In the genomic region with DNA sequence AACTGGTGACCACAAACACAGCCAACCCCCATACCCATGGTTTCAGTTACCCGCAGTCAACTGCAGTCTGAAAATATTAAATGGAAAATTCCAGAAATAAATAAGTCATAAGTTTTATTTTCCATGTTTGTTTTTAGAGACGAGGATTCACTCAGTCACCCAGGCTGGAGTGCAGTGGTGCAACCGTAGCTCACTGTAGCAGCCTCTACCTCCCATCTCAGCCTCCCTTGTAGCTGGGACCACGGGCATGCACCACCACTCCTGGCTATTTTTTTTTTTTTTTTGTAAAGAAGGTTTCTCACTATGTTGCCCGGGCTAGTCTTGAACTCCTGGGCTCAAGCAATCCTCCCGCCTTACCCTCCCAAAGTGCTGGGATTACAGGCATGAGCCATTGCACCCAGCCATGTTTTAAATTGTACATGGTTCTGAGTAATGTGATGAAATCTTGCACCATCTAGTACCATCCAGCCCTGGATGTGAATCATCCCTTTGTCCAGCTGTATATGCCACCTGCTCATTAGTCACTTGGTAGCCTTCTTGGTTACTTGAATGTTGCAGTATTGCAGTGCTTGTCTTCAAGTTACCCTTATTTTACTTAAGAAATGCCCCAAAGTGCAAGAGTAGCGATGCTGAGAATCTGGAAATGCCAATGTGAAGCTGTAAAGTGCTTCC, we compare ENCODE assay signal across 11 cellular contexts.
DNase-seq lines count a peak whose midpoint lies in the region; ATAC-seq and TF ChIP-seq lines count a peak whose summit lies in the region.
"Had no signal": no experiment of that assay in that cellular context is flagged by ENCODE, and none has a peak within 500 bp of the region (broad histone marks: within the 10 kb centered on the region; RNA-seq: fewer than 3 reads in every experiment).

No MANE protein-coding gene starts in this region.

- H3K36me3 Mint-ChIP-seq in activated naive CD8-positive, alpha-beta T cell treated with anti-CD3 and anti-CD28 coated beads, Interleukin-2, amount 50 U/mL, for 24 hours (ENCODE audit: low read depth), result peaks cover 60% of the 10 kb centered on the region

- H3K4me1 Mint-ChIP-seq in activated naive CD8-positive, alpha-beta T cell treated with anti-CD3 and anti-CD28 coated beads, Interleukin-2, amount 50 U/mL, for 24 hours, result peaks cover 46% of the 10 kb centered on the region

- no peak overlapping the region for H3K4me3 Mint-ChIP-seq in activated naive CD8-positive, alpha-beta T cell treated with anti-CD3 and anti-CD28 coated beads, Interleukin-2, amount 50 U/mL, for 24 hours

- ATAC-seq in activated naive CD8-positive, alpha-beta T cell treated with anti-CD3 and anti-CD28 coated beads, Interleukin-2, amount 50 U/mL, for 24 hours, result peak; percentile 96
- no peak for ATAC-seq in HG02840 (IDR thresholded peaks at IDR 0.05; ENCODE audit: low FRiP score, unreplicated experiment)
- no peak for ATAC-seq in HG03571 (IDR thresholded peaks at IDR 0.05; ENCODE audit: unreplicated experiment)
- ATAC-seq: pancreas had no signal

- no peak for TF ChIP-seq CTCF in AG09319 (IDR thresholded peaks at IDR 0.05; ENCODE audit: low read depth, low read length)
- TF ChIP-seq CTCF in HFF-Myc (IDR thresholded peaks at IDR 0.05; ENCODE audit: low read depth, low read length, missing control alignments), result no peak

- DNase-seq in AG09319 (ENCODE audit: extremely low read depth, low read depth) (peak; percentile 32), HFF-Myc (ENCODE audit: extremely low read depth, low read depth) (peak; percentile 17), kidney tubule cell (ENCODE audit: low spot score) (peak; percentile 92), cerebellar nuclear complex (lab: John Stamatoyannopoulos, UW) (no peak), D341Med (ENCODE audit: low spot score) (no peak)
- DNase-seq in activated naive CD8-positive, alpha-beta T cell treated with anti-CD3 and anti-CD28 coated beads, Interleukin-2, amount 50 U/mL, for 24 hours, result no peak
- DNase-seq: pancreas had no signal

- H3K27me3 Mint-ChIP-seq in activated naive CD8-positive, alpha-beta T cell treated with anti-CD3 and anti-CD28 coated beads, Interleukin-2, amount 50 U/mL, for 24 hours, result no peaks in the 10 kb centered on the region

- H3K27ac Mint-ChIP-seq in activated naive CD8-positive, alpha-beta T cell treated with anti-CD3 and anti-CD28 coated beads, Interleukin-2, amount 50 U/mL, for 24 hours, result peak overlapping the region; percentile 88

- peaks cover 17% of the 10 kb centered on the region for H3K9me3 Mint-ChIP-seq in activated naive CD8-positive, alpha-beta T cell treated with anti-CD3 and anti-CD28 coated beads, Interleukin-2, amount 50 U/mL, for 24 hours

- no peak overlapping the region for H3K4me3 ChIP-seq in HFF-Myc (replicated peaks; ENCODE audit: low read depth, low read length)
- H3K4me3 ChIP-seq: adrenal gland, hepatocyte, pancreas had no signal

Comparison
In these comparisons a context has a peak if more than half of its experiments do, and no peak if none do; other contexts are left out.
1. DNase-seq: peak in AG09319 (single experiment), HFF-Myc (single experiment) and kidney tubule cell (single experiment); none in activated naive CD8-positive, alpha-beta T cell treated with anti-CD3 and anti-CD28 coated beads, Interleukin-2, amount 50 U/mL, for 24 hours (single experiment), cerebellar nuclear complex (0 of 2) and D341Med (single experiment).